11 cellular contexts compared by ENCODE assay signal in genomic region chr9:15349892-15350761, GRCh38. TPM values are rescaled to one million over a fixed set of nuclear protein-coding genes. Genes with fewer than 3 reads are reported as not detected.
DNase-seq lines count a peak whose midpoint lies in the region; ATAC-seq, FAIRE-seq and TF ChIP-seq lines count a peak whose summit lies in the region.
"Had no signal": no experiment of that assay in that cellular context is flagged by ENCODE, and none has a peak within 500 bp of the region (broad histone marks: within the 10 kb centered on the region; RNA-seq: fewer than 3 reads in every experiment).

No MANE protein-coding gene starts in this region.

- no peak overlapping the region for H3K4me3 Mint-ChIP-seq in CD4-positive, alpha-beta memory T cell

- no peak for TF ChIP-seq POLR2A in H54 (IDR thresholded peaks at IDR 0.05; ENCODE audit: low read depth, low read length)

- no peaks in the 10 kb centered on the region for H3K27me3 Mint-ChIP-seq in CD4-positive, alpha-beta memory T cell

- H3K27me3 ChIP-seq in CD4-positive, alpha-beta memory T cell (ENCODE audit: insufficient read depth, low read length): no peaks in the 10 kb centered on the region

- peak; percentile 91 for DNase-seq in COLO668 (lab: John Stamatoyannopoulos, UW; ENCODE audit: unreplicated experiment)
- DNase-seq in H54 (ENCODE audit: insufficient read length, low spot score): peak; percentile 12
- peak; percentile 91 for DNase-seq in RPMI8226
- DNase-seq in iris pigment epithelial cell (ENCODE audit: low read depth): peak; percentile 32
- no peak for DNase-seq in NCI-H2107 treated with DMSO at 0.1 percent for 48 hours (lab: John Stamatoyannopoulos, UW; ENCODE audit: unreplicated experiment)
- DNase-seq in CD4-positive, alpha-beta memory T cell: no peak
- no peak for DNase-seq in HPDE6-E6E7 (ENCODE audit: extremely low spot score)
- DNase-seq: left ventricle myocardium inferior, psoas muscle had no signal

- H3K9me3 ChIP-seq in CD4-positive, alpha-beta memory T cell (ENCODE audit: control insufficient read depth in 1 of 2, low read length in 2 of 2): no peaks in the 10 kb centered on the region
- H3K9me3 ChIP-seq: left ventricle myocardium inferior, psoas muscle had no signal

- CTCF ChIA-PET in CD4-positive, alpha-beta memory T cell (lab: Charles Lee; ENCODE audit: partially characterized antibody): interaction anchor here (1.0 to 1.2 kb wide), 2 partner anchors 25 to 256 kb away, joined by 3 to 7 read pairs; no protein-coding TSS in a partner anchor

- FAIRE-seq in H54 (lab: Jason Lieb, UNC): no peak
- FAIRE-seq: GM19239 had no signal

- no peak for ATAC-seq in GM18861 (IDR thresholded peaks at IDR 0.05; ENCODE audit: unreplicated experiment)
- ATAC-seq: psoas muscle had no signal

- H3K27ac Mint-ChIP-seq in CD4-positive, alpha-beta memory T cell: no peak overlapping the region

- intact Hi-C loops in CD4-positive, alpha-beta memory T cell (cut with micrococcal nuclease): loop anchor here (2.0 kb wide), 1 partner anchor 257 kb away; no protein-coding TSS in a partner anchor

- no peaks in the 10 kb centered on the region for H3K9me3 Mint-ChIP-seq in CD4-positive, alpha-beta memory T cell

- no peak overlapping the region for H3K4me3 ChIP-seq in CD4-positive, alpha-beta memory T cell (ENCODE audit: low read length in 2 of 2)
- H3K4me3 ChIP-seq: left ventricle myocardium inferior, psoas muscle had no signal

- peaks cover 12% of the 10 kb centered on the region for H3K4me1 ChIP-seq in CD4-positive, alpha-beta memory T cell (ENCODE audit: insufficient read depth, low read length)
- H3K4me1 ChIP-seq: left ventricle myocardium inferior, psoas muscle had no signal

- no peaks in the 10 kb centered on the region for H3K36me3 Mint-ChIP-seq in CD4-positive, alpha-beta memory T cell

- peaks cover 12 to 14% (median 13%) of the 10 kb centered on the region in 4 donors for H3K4me1 Mint-ChIP-seq in CD4-positive, alpha-beta memory T cell

- no peak overlapping the region for H3K27ac ChIP-seq in CD4-positive, alpha-beta memory T cell (ENCODE audit: low read depth, low read length)
- H3K27ac ChIP-seq: left ventricle myocardium inferior, psoas muscle had no signal

- POLR2A ChIA-PET in CD4-positive, alpha-beta memory T cell (lab: Charles Lee; ENCODE audit: partially characterized antibody): no interaction called here

- H3K36me3 ChIP-seq in CD4-positive, alpha-beta memory T cell (ENCODE audit: insufficient read depth, low read length): no peaks in the 10 kb centered on the region
- H3K36me3 ChIP-seq: left ventricle myocardium inferior had no signal

RNA-seq across cellular contexts. Expression of gene TTC39B, which starts 43.1 kb away (rescaled TPM):
- total RNA-seq in CD4-positive, alpha-beta memory T cell: 10 to 100 TPM; 29.0 to 30.2 TPM
- 10 to 100 TPM; 10.5 to 10.8 TPM for polyA plus RNA-seq in CD4-positive, alpha-beta memory T cell

Comparison
In these comparisons a context has a peak if more than half of its experiments do, and no peak if none do; other contexts are left out.
1. DNase-seq: peak in COLO668 (single experiment), H54 (single experiment), RPMI8226 (single experiment) and iris pigment epithelial cell (single experiment); none in NCI-H2107 treated with DMSO at 0.1 percent for 48 hours (single experiment), CD4-positive, alpha-beta memory T cell (0 of 5) and HPDE6-E6E7 (single experiment).